Comparison of ENCODE assay signal across 9 cellular contexts in the genomic region with DNA sequence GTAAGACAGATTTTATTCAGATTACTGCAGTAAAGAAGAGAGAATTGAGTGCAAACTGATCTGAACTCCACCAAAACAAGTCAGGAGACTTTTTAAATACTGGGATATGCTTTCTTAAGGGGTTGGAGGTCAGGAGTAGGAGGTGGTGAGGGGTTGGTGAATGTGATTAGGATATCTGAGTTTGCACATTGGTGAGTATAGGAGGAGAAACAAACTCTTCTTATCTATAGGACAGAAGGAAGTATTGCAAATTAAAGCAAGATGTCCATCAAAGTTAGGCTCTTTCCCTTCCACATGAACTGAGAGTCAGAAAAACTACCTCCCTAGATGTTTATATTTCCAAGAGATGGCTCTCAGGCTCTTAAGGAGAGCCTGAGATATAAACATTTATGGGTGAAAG.
"Had no signal": no experiment of that assay in that cellular context is flagged by ENCODE, and none has a peak within 500 bp of the region (broad histone marks: within the 10 kb centered on the region; RNA-seq: fewer than 3 reads in every experiment).

No MANE protein-coding gene starts in this region.

- H3K4me2 ChIP-seq: GM23338, KMS-11 had no signal

- H3K27ac ChIP-seq: KMS-11 had no signal

- DNase-seq: H9, HCEC 1CT, IMR-90, KBM-7 had no signal

- H2AFZ ChIP-seq: GM23338 had no signal

- H3K9ac ChIP-seq: KMS-11 had no signal

- ATAC-seq: GM23338 had no signal

- H3K4me3 ChIP-seq: GM23338 had no signal

- FAIRE-seq: H1, H54, HTR-8/SVneo had no signal
